ENCODE assay signal across 10 cellular contexts in the genomic region with DNA sequence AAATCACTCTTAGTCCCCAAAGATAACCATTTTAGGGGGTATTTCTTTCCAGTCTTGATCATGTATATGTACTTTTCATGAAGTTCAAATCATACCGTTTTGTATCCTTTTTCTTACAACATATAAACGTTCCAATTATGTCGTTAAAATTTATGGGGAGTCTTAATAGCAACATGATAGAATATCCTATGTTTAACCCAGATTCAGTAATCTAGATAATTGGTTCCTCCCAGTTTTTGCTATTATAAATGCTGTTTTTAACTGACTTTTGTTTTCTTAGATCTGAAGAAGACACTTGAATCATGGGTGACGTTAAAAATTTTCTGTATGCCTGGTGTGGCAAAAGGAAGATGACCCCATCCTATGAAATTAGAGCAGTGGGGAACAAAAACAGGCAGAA. TPM values are rescaled to one million over a fixed set of nuclear protein-coding genes. Genes with fewer than 3 reads are reported as not detected.
DNase-seq lines count a peak whose midpoint lies in the region; ATAC-seq and TF ChIP-seq lines count a peak whose summit lies in the region.
"Had no signal": no experiment of that assay in that cellular context is flagged by ENCODE, and none has a peak within 500 bp of the region (broad histone marks: within the 10 kb centered on the region; RNA-seq: fewer than 3 reads in every experiment).

No MANE protein-coding gene starts in this region.

- H3K9ac ChIP-seq in HUES64 (ENCODE audit: low read depth, low read length) (peak overlapping the region; percentile 29), adipocyte (ENCODE audit: low read length) (peak overlapping the region; percentile 42)

- H3K4me3 Mint-ChIP-seq in Caco-2 (ENCODE audit: unreplicated experiment) (peak overlapping the region; percentile 9), natural killer cell (peak overlapping the region; percentile 99)

- POLR2A ChIA-PET in Caco-2 (lab: Charles Lee), result no interaction called here

- no peak overlapping the region for H3K27ac Mint-ChIP-seq in Caco-2 (ENCODE audit: unreplicated experiment)
- H3K27ac Mint-ChIP-seq in natural killer cell, result peak overlapping the region; percentile 39 to 94

- peaks cover 8% of the 10 kb centered on the region for H3K4me1 ChIP-seq in Caco-2
- peaks cover 31% of the 10 kb centered on the region for H3K4me1 ChIP-seq in HUES64 (ENCODE audit: insufficient read depth, low read length)
- peaks cover 27% of the 10 kb centered on the region for H3K4me1 ChIP-seq in adipocyte (ENCODE audit: control insufficient read depth, insufficient read depth, low read length)

- H3K9me3 ChIP-seq in Caco-2, result no peaks in the 10 kb centered on the region
- H3K9me3 ChIP-seq in HUES64 (ENCODE audit: insufficient read depth, low read depth, low read length), result no peaks in the 10 kb centered on the region
- no peaks in the 10 kb centered on the region for H3K9me3 ChIP-seq in adipocyte (ENCODE audit: control insufficient read depth, low read length)

- H3K27me3 ChIP-seq in Caco-2 (replicated peaks; ENCODE audit: control insufficient read depth, insufficient read depth, low read length) (no peaks in the 10 kb centered on the region), HUES64 (ENCODE audit: insufficient read depth, low read length) (no peaks in the 10 kb centered on the region), adipocyte (replicated peaks; ENCODE audit: control insufficient read depth, insufficient read depth, low read length) (no peaks in the 10 kb centered on the region)

- no peak for ATAC-seq in natural killer cell

- WGBS in HUES64, result 77% methylated on average over 1 of the region's 4 CpGs

- no peak overlapping the region for H3K4me3 ChIP-seq in Caco-2 (ENCODE audit: low read depth, low read length)
- peak overlapping the region; percentile 100 for H3K4me3 ChIP-seq in HUES64 (ENCODE audit: low read length)
- peak overlapping the region; percentile 91 for H3K4me3 ChIP-seq in adipocyte (ENCODE audit: low read length)

- H3K4me1 Mint-ChIP-seq in Caco-2 (ENCODE audit: low read depth, unreplicated experiment) (peaks cover 33% of the 10 kb centered on the region), natural killer cell (peaks cover 59 to 63% of the 10 kb centered on the region in 2 donors)

- H3K9me3 Mint-ChIP-seq in Caco-2 (ENCODE audit: unreplicated experiment) (no peaks in the 10 kb centered on the region), natural killer cell (no peaks in the 10 kb centered on the region)

- H3K36me3 ChIP-seq in Caco-2 (ENCODE audit: control insufficient read depth, insufficient read depth, low read length) (peaks cover 2% of the 10 kb centered on the region), HUES64 (ENCODE audit: insufficient read depth, low read length) (peaks cover 64% of the 10 kb centered on the region), adipocyte (ENCODE audit: control insufficient read depth, insufficient read depth, low read length, severe bottlenecking) (peaks cover 49% of the 10 kb centered on the region)

- in situ Hi-C loops in G401 (cut with HindIII; ENCODE audit: low sequenced_read_pairs), result no loop called here

- DNase-seq in Caco-2, result no peak
- DNase-seq in adipocyte (ENCODE audit: low read depth), result no peak
- no peak for DNase-seq in natural killer cell
- DNase-seq in NCI-H524 (lab: John Stamatoyannopoulos, UW), result no peak
- DNase-seq in middle frontal gyrus (ENCODE audit: extremely low spot score, low spot score), result no peak
- DNase-seq in G401 (ENCODE audit: low spot score), result no peak
- DNase-seq in GM03348 (ENCODE audit: low spot score), result no peak
- DNase-seq: activated CD8-positive, alpha-beta memory T cell treated with anti-CD3 and anti-CD28 coated beads, Interleukin-2, amount 50 U/mL, for 48 hours; NCI-H1417 treated with DMSO at 0.1 percent for 48 hours had no signal

- H3K27me3 Mint-ChIP-seq in Caco-2 (ENCODE audit: insufficient read depth, unreplicated experiment), result no peaks in the 10 kb centered on the region
- H3K27me3 Mint-ChIP-seq in natural killer cell (ENCODE audit: low read depth in 2 of 2), result no peaks in the 10 kb centered on the region

- H3K36me3 Mint-ChIP-seq in Caco-2 (ENCODE audit: insufficient read depth, unreplicated experiment) (peaks cover 86% of the 10 kb centered on the region), natural killer cell (no peaks in the 10 kb centered on the region)

- no TSS peak for BruUV-seq in Caco-2 (replicated peaks; lab: Mats Ljungman, UMichigan)

- no peak for TF ChIP-seq CTCF in Caco-2 (IDR thresholded peaks at IDR 0.05; ENCODE audit: insufficient read depth in 1 of 2, low read depth in 1 of 2, low read length in 1 of 2, severe bottlenecking in 1 of 2, unreplicated experiment in 1 of 2)
- no peak for TF ChIP-seq CTCF in natural killer cell (IDR thresholded peaks at IDR 0.05)

- CTCF ChIA-PET in Caco-2 (lab: Charles Lee), result no interaction called here

- no peak overlapping the region for H3K27ac ChIP-seq in HUES64 (ENCODE audit: low read depth, low read length)

- intact Hi-C loops in Caco-2 (cut with micrococcal nuclease; ENCODE audit: unreplicated experiment), result no loop called here
- intact Hi-C loops in natural killer cell (cut with micrococcal nuclease), result loop anchor here (10.0 kb wide), 1 partner anchor 1747 kb away; no protein-coding TSS in a partner anchor

RNA-seq across cellular contexts. Expression of gene DHX9, which starts 3.1 kb away (rescaled TPM):
- total RNA-seq in Caco-2 (2022), result 218 and 234 TPM in 2 replicates
- polyA plus RNA-seq in HUES64 (2013, experiment 1 of 2), result 229 TPM
- polyA plus RNA-seq in HUES64 (2013, experiment 2 of 2), result 190 TPM
- 100 to 1,000 TPM; 208 to 226 (median 226) TPM for total RNA-seq in natural killer cell
- 237 and 290 TPM in 2 replicates for total RNA-seq in G401 (2014; rRNA removed; shearing (Covaris generic))

RNA-seq across cellular contexts. Expression of gene NPL, which starts 52.7 kb away (rescaled TPM):
- total RNA-seq in Caco-2 (2022), result 3.5 and 4.8 TPM in 2 replicates
- polyA plus RNA-seq in HUES64 (2013, experiment 1 of 2), result 1.8 TPM
- polyA plus RNA-seq in HUES64 (2013, experiment 2 of 2), result 1.9 TPM
- 10 to 100 TPM in 1 of 3 donors, 1 to 10 TPM in 2; 5.2 to 10.6 (median 6.8) TPM for total RNA-seq in natural killer cell
- total RNA-seq in G401 (2014; rRNA removed; shearing (Covaris generic)), result not detected in 2 replicates
